ENCODE assay signal across 8 cellular contexts in genomic region chr2:120675460-120676130, GRCh38.
DNase-seq lines count a peak whose midpoint lies in the region; ATAC-seq and TF ChIP-seq lines count a peak whose summit lies in the region.

No MANE protein-coding gene starts in this region.

- CTCF ChIA-PET in A673 (lab: Charles Lee): no interaction called here

- H3K27ac ChIP-seq in A673 (ENCODE audit: low read depth, low read length, poor library complexity, severe bottlenecking): no peak overlapping the region

- H3K36me3 ChIP-seq in A673 (ENCODE audit: insufficient read depth, low read length, poor library complexity, severe bottlenecking): no peaks in the 10 kb centered on the region

- ATAC-seq in GM19351 (IDR thresholded peaks at IDR 0.05; ENCODE audit: unreplicated experiment): peak; percentile 57
- no peak for ATAC-seq in GM21367 (IDR thresholded peaks at IDR 0.05; ENCODE audit: unreplicated experiment)
- ATAC-seq in GM21528 (IDR thresholded peaks at IDR 0.05; ENCODE audit: low FRiP score, unreplicated experiment): no peak

- intact Hi-C loops in A673 (cut with micrococcal nuclease; ENCODE audit: unreplicated experiment) (no loop called here), posterior vena cava (cut with DNase I) (loop anchor here in 1 of 2 donors (5.0 kb wide), 2 partner anchors 123 to 333 kb away; no protein-coding TSS in a partner anchor)

- DNase-seq in A673 (ENCODE audit: low spot score) (peak; percentile 64), NOMO-1 treated with DMSO at 0.1 percent for 48 hours (lab: John Stamatoyannopoulos, UW; ENCODE audit: unreplicated experiment) (peak; percentile 37), germinal center (ENCODE audit: low spot score) (peak; percentile 51), posterior vena cava (ENCODE audit: low spot score) (peak; percentile 89)
- DNase-seq in activated T-cell treated with anti-CD3 and anti-CD28 coated beads, Interleukin-2, amount 50 U/mL, for 48 hours: peak; percentile 69 to 71

- peak; percentile 80 for TF ChIP-seq CTCF in A673 (conservative IDR thresholded peaks at IDR 0.05; ENCODE audit: low read depth, low read length)

- POLR2A ChIA-PET in A673 (lab: Charles Lee; ENCODE audit: low non-redundant PET): interaction anchor here (0.6 kb wide), 1 partner anchor 341 kb away, joined by 3 read pairs; no protein-coding TSS in a partner anchor

- H3K4me3 ChIP-seq in A673 (ENCODE audit: low read depth, low read length, poor library complexity, severe bottlenecking): no peak overlapping the region

- BruUV-seq in A673 (replicated peaks; lab: Mats Ljungman, UMichigan): no TSS peak

- H3K4me1 ChIP-seq in A673 (ENCODE audit: insufficient read depth, low read length, poor library complexity, severe bottlenecking): no peaks in the 10 kb centered on the region

- no peaks in the 10 kb centered on the region for H3K9me3 ChIP-seq in A673 (ENCODE audit: low read depth, low read length, poor library complexity, severe bottlenecking)

- no peaks in the 10 kb centered on the region for H3K27me3 ChIP-seq in A673 (replicated peaks; ENCODE audit: insufficient read depth, low read depth, low read length, poor library complexity)

Comparison
In these comparisons a context has a peak if more than half of its experiments do, and no peak if none do; other contexts are left out.
1. DNase-seq: peak in every context shown above with its lines; median percentile 89 in posterior vena cava; 70 in activated T-cell treated with anti-CD3 and anti-CD28 coated beads, Interleukin-2, amount 50 U/mL, for 48 hours; 64 in A673; 51 in germinal center; 37 in NOMO-1 treated with DMSO at 0.1 percent for 48 hours.